Comparison of ENCODE assay signal across 2 cellular contexts in the genomic region with DNA sequence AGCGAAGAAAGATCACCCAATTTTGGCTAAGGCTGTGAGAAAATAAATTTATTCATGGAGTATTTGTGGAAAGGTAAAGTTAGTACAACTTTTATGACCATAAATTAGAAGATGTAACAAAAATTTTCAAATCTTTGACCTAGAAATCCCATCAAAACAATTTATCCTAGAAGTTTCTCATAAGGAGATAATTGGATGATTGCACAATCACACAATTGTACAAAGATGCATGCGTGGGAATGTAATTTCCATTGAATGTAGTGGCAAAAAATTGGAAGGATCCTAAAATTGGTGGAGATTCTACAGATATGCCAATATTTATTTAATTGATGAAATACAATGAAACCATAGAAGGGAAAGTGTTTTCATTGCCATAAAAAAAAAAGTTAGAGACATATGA.
TF ChIP-seq lines count a peak whose summit lies in the region.

No MANE protein-coding gene starts in this region.

TF ChIP-seq in HepG2, 621 proteins besides CTCF, POLR2A, EP300 and RAD21:
- TF ChIP-seq TAF15 (IDR thresholded peaks at IDR 0.05; ENCODE audit: low read depth, low read length, poor library complexity, severe bottlenecking) = no peak
- TF ChIP-seq CEBPB (IDR thresholded peaks at IDR 0.05; ENCODE audit: borderline replicate concordance, low read depth, low read length) = peak; percentile 74
- TF ChIP-seq, protein P1, sequence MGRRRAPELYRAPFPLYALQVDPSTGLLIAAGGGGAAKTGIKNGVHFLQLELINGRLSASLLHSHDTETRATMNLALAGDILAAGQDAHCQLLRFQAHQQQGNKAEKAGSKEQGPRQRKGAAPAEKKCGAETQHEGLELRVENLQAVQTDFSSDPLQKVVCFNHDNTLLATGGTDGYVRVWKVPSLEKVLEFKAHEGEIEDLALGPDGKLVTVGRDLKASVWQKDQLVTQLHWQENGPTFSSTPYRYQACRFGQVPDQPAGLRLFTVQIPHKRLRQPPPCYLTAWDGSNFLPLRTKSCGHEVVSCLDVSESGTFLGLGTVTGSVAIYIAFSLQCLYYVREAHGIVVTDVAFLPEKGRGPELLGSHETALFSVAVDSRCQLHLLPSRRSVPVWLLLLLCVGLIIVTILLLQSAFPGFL (CRISPR knock-in tag; IDR thresholded peaks at IDR 0.05) = no peak
- no peak for TF ChIP-seq PAF1 (CRISPR knock-in tag; IDR thresholded peaks at IDR 0.05)
- TF ChIP-seq ZNF383 (CRISPR knock-in tag; IDR thresholded peaks at IDR 0.05; ENCODE audit: borderline replicate concordance) = no peak
- TF ChIP-seq PAWR (CRISPR knock-in tag; IDR thresholded peaks at IDR 0.05; ENCODE audit: borderline replicate concordance) = no peak
TF ChIP-seq in HepG2: peak in this region for 1.

TF ChIP-seq in IMR-90, 13 proteins besides CTCF, POLR2A, EP300 and RAD21:
- TF ChIP-seq RFX5 (IDR thresholded peaks at IDR 0.05; ENCODE audit: low read depth, low read length) (no peak), CEBPB (IDR thresholded peaks at IDR 0.05; ENCODE audit: low read depth, low read length) (peak; percentile 93), USF2 (IDR thresholded peaks at IDR 0.05; ENCODE audit: low read depth, low read length) (no peak), BHLHE40 (IDR thresholded peaks at IDR 0.05; ENCODE audit: low read depth, low read length) (no peak), NFE2L2 (IDR thresholded peaks at IDR 0.05; ENCODE audit: low read depth, low read length) (no peak), MXI1 (IDR thresholded peaks at IDR 0.05; ENCODE audit: borderline replicate concordance, low read depth, low read length) (no peak)
